In the genomic region with DNA sequence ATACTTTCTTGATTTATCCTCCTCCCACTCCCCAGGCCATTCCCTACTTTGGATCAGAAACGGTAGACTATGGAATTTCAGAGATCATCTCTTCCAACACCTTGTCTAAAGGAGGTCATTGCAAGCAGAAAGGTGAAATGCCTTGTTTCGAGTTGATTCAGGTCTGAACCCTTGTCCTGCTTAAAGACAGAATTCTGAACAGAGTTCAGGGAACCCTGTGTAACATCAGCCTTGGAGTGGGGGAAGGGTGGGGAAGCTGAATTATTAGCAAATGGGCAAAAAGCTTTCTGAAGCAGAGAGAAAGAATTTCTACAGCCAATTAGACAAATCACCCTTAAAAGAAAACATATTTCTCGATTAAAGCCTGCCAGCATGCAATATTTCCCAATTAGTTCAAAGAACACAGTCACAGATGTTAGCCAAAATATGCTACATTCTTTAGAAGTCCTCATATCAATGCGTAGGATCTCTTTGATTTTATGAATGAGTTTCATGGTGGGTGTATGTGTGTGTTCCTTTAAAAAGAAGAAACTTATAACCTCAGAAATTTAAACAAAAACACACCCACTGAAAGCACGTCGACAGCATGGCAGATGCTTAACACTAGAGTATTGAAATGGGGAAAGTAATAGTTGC, we compare ENCODE assay signal across 15 cellular contexts.
DNase-seq lines count a peak whose midpoint lies in the region; ATAC-seq and TF ChIP-seq lines count a peak whose summit lies in the region.
"Had no signal": no experiment of that assay in that cellular context is flagged by ENCODE, and none has a peak within 500 bp of the region (broad histone marks: within the 10 kb centered on the region; RNA-seq: fewer than 3 reads in every experiment).

No MANE protein-coding gene starts in this region.

- H2AK5ac ChIP-seq in IMR-90 (ENCODE audit: low read depth, low read length) = peak overlapping the region; percentile 37; the same call in 1 of the 2 replicates

- BruUV-seq in IMR-90 (replicated peaks; lab: Mats Ljungman, UMichigan) = no TSS peak

- peak overlapping the region; percentile 64; the same call in 1 of the 2 replicates for H4K5ac ChIP-seq in IMR-90 (ENCODE audit: low read depth, low read length)

- H3K4ac ChIP-seq in IMR-90 (ENCODE audit: low read depth, low read length) = peak overlapping the region; percentile 17; the same call in 1 of the 2 replicates

- peak; percentile 69 for ATAC-seq in IMR-90 (ENCODE audit: low read depth)
- no peak for ATAC-seq in HG02763 (IDR thresholded peaks at IDR 0.05; ENCODE audit: unreplicated experiment)
- ATAC-seq: lower lobe of right lung had no signal

- dilution Hi-C loops in IMR-90 (cut with HindIII; ENCODE audit: low sequenced_read_pairs, unreplicated experiment) = no loop called here

- H4K91ac ChIP-seq in IMR-90 (ENCODE audit: insufficient read depth, low read depth, low read length) = peak overlapping the region; percentile 21; the same call in 1 of the 2 replicates

- peak overlapping the region; percentile 40 for H2BK20ac ChIP-seq in IMR-90 (ENCODE audit: low read depth, low read length)

- intact Hi-C loops in IMR-90 (cut with micrococcal nuclease) = loop anchor here (10.0 kb wide), 1 partner anchor 330 kb away; no protein-coding TSS in a partner anchor

- H3K4me3 ChIP-seq in AG04449 (ENCODE audit: low read depth, low read length) = no peak overlapping the region
- no peak overlapping the region for H3K4me3 ChIP-seq in IMR-90 (ENCODE audit: insufficient read depth, low read depth, low read length)
- H3K4me3 ChIP-seq in hepatocyte = no peak overlapping the region
- H3K4me3 ChIP-seq: dorsolateral prefrontal cortex, lower lobe of right lung had no signal

- H3K4me2 ChIP-seq in IMR-90 (ENCODE audit: low read depth, low read length) = no peak overlapping the region; the same call in 1 of the 2 replicates
- H3K4me2 ChIP-seq in hepatocyte = no peak overlapping the region

- peaks cover 4% of the 10 kb centered on the region for H3K9me1 ChIP-seq in IMR-90 (ENCODE audit: insufficient read depth, low read length)

- no peaks in the 10 kb centered on the region for H3K36me3 ChIP-seq in IMR-90 (ENCODE audit: control insufficient read depth, insufficient read depth, low read length)
- no peaks in the 10 kb centered on the region for H3K36me3 ChIP-seq in hepatocyte (replicated peaks; ENCODE audit: insufficient read depth, low read depth)
- H3K36me3 ChIP-seq: lower lobe of right lung had no signal

- H2AK9ac ChIP-seq in IMR-90 (replicated peaks; ENCODE audit: low read depth, low read length, poor library complexity) = no peak overlapping the region

- H2AFZ ChIP-seq in IMR-90 (replicated peaks; ENCODE audit: low read length, poor library complexity) = no peak overlapping the region
- no peak overlapping the region for H2AFZ ChIP-seq in hepatocyte

- H3K9ac ChIP-seq in IMR-90 (ENCODE audit: low read depth, low read length) = no peak overlapping the region

- CTCF ChIA-PET in AG04449 (lab: Yijun Ruan, JAX) = no interaction called here
- CTCF ChIA-PET in IMR-90 (lab: Yijun Ruan, JAX) = no interaction called here

- TF ChIP-seq RAD21 in IMR-90 (IDR thresholded peaks at IDR 0.05; ENCODE audit: low read length) = no peak

- H2BK120ac ChIP-seq in IMR-90 (ENCODE audit: low read depth, low read length) = peak overlapping the region; percentile 11

- H3K9me3 ChIP-seq in IMR-90 (ENCODE audit: control insufficient read depth, insufficient read depth, low read length) (no peaks in the 10 kb centered on the region), hepatocyte (ENCODE audit: low read depth) (no peaks in the 10 kb centered on the region)
- H3K9me3 ChIP-seq: lower lobe of right lung had no signal

- H2BK15ac ChIP-seq in IMR-90 (ENCODE audit: low read depth, low read length) = peak overlapping the region; percentile 37; the same call in 1 of the 3 replicates

- H3K9me2 ChIP-seq in hepatocyte (replicated peaks; ENCODE audit: insufficient read depth) = no peaks in the 10 kb centered on the region

- DNase-seq in AG04449 (ENCODE audit: low read depth, low spot score) = peak; percentile 63
- peak; percentile 51 for DNase-seq in IMR-90
- peak; percentile 59 for DNase-seq in astrocyte of the hippocampus (ENCODE audit: low read depth, low spot score)
- no peak for DNase-seq in hepatocyte (ENCODE audit: low spot score)
- no peak for DNase-seq in mesenteric fat pad (ENCODE audit: low spot score)
- DNase-seq in effector CD8-positive, alpha-beta T cell (lab: John Stamatoyannopoulos, UW) = no peak
- no peak for DNase-seq in dermis blood vessel endothelial cell
- DNase-seq: activated CD8-positive, alpha-beta memory T cell treated with anti-CD3 and anti-CD28 coated beads, Interleukin-2, amount 50 U/mL, for 48 hours; activated naive CD4-positive, alpha-beta T cell treated with Interleukin-2 at 50 U/mL for 16 hours; dorsolateral prefrontal cortex; lower lobe of right lung; NCI-H1436; NCI-H446 treated with DMSO at 0.1 percent for 48 hours; nephron progenitor cell had no signal

- H3K4me1 ChIP-seq in IMR-90 (ENCODE audit: control insufficient read depth, insufficient read depth, low read length) (peaks cover 5% of the 10 kb centered on the region), hepatocyte (ENCODE audit: insufficient read depth) (peaks cover 19% of the 10 kb centered on the region)
- H3K4me1 ChIP-seq: lower lobe of right lung had no signal

- no peaks in the 10 kb centered on the region for H4K20me1 ChIP-seq in IMR-90 (ENCODE audit: insufficient read depth, low read length)
- H4K20me1 ChIP-seq in hepatocyte (ENCODE audit: insufficient read depth, poor library complexity, severe bottlenecking) = no peaks in the 10 kb centered on the region

- no CpG with 5 or more reads among the region's 6 CpGs for WGBS in IMR-90 (ENCODE audit: extremely low coverage in 2 of 2, insufficient read length in 1 of 2), 2 experiments
- WGBS in hepatocyte (ENCODE audit: low lambda C conversion rate, missing lambda C conversion rate) = 49% methylated on average over 6 of the region's 6 CpGs

- no peak for TF ChIP-seq CTCF in AG04449 (IDR thresholded peaks at IDR 0.05; ENCODE audit: insufficient read depth, low read length, missing control alignments)
- no peak for TF ChIP-seq CTCF in IMR-90 (conservative IDR thresholded peaks at IDR 0.05; ENCODE audit: low read depth, low read length)
- TF ChIP-seq CTCF in hepatocyte (IDR thresholded peaks at IDR 0.05; ENCODE audit: poor library complexity) = no peak

- no peak overlapping the region for H3K23ac ChIP-seq in IMR-90 (ENCODE audit: low read depth, low read length)

- H3K27me3 ChIP-seq in IMR-90 (ENCODE audit: control insufficient read depth, insufficient read depth, low read length) (no peaks in the 10 kb centered on the region), hepatocyte (no peaks in the 10 kb centered on the region)

- H3K56ac ChIP-seq in IMR-90 (ENCODE audit: extremely low read depth, insufficient read depth, low read length) = no peak overlapping the region

- POLR2A ChIA-PET in AG04449 (lab: Yijun Ruan, JAX) = interaction anchor here (1.2 to 1.7 kb wide), 2 partner anchors 8 to 9 kb away, joined by 3 to 7 read pairs; no protein-coding TSS in a partner anchor
- POLR2A ChIA-PET in IMR-90 (lab: Charles Lee; ENCODE audit: unreplicated experiment) = no interaction called here

- in situ Hi-C loops in IMR-90 (cut with MboI; ENCODE audit: low sequenced_read_pairs) = loop anchor here (25.0 kb wide), 2 partner anchors 328 to 1103 kb away; no protein-coding TSS in a partner anchor

- H3K79me1 ChIP-seq in IMR-90 (ENCODE audit: low read depth in 1 of 2, low read length in 2 of 2) = no peaks in the 10 kb centered on the region

- H3K14ac ChIP-seq in IMR-90 (replicated peaks; ENCODE audit: low read depth, low read length) = 0 out of 2 replicates have a peak overlapping the region, but pooled peaks have one; percentile 38

- no peak for TF ChIP-seq POLR2A in IMR-90 (IDR thresholded peaks at IDR 0.05; ENCODE audit: low read depth, low read length)

- no peak overlapping the region for H4K8ac ChIP-seq in IMR-90 (ENCODE audit: low read depth in 2 of 2, low read length in 2 of 2)

- peak overlapping the region; percentile 78; the same call in 1 of the 2 replicates for H3K18ac ChIP-seq in IMR-90 (ENCODE audit: low read depth, low read length)

- no peak overlapping the region for H3K27ac ChIP-seq in IMR-90 (ENCODE audit: insufficient read depth, low read length)
- H3K27ac ChIP-seq in hepatocyte = peak overlapping the region; percentile 59
- H3K27ac ChIP-seq: dorsolateral prefrontal cortex, lower lobe of right lung had no signal

- no peak overlapping the region for H2BK5ac ChIP-seq in IMR-90 (ENCODE audit: low read depth, low read length, poor library complexity, severe bottlenecking)

- no peaks in the 10 kb centered on the region for H3K79me2 ChIP-seq in hepatocyte

TF ChIP-seq in IMR-90, 13 proteins besides CTCF, POLR2A, EP300 and RAD21 (continues in another document):
- TF ChIP-seq MAZ (IDR thresholded peaks at IDR 0.05; ENCODE audit: borderline replicate concordance, low read depth, low read length) (no peak), CEBPB (IDR thresholded peaks at IDR 0.05; ENCODE audit: low read depth, low read length) (no peak), RFX5 (IDR thresholded peaks at IDR 0.05; ENCODE audit: low read depth, low read length) (no peak), MXI1 (IDR thresholded peaks at IDR 0.05; ENCODE audit: borderline replicate concordance, low read depth, low read length) (no peak), MAFK (IDR thresholded peaks at IDR 0.05; ENCODE audit: low read depth, low read length) (no peak), NFE2L2 (IDR thresholded peaks at IDR 0.05; ENCODE audit: low read depth, low read length) (no peak), CHD1 (IDR thresholded peaks at IDR 0.05; ENCODE audit: low read depth, low read length) (no peak), SMC3 (IDR thresholded peaks at IDR 0.05; ENCODE audit: low read depth, low read length) (no peak), FOS (IDR thresholded peaks at IDR 0.05; ENCODE audit: low read depth, low read length) (no peak), RCOR1 (IDR thresholded peaks at IDR 0.05; ENCODE audit: insufficient replicate concordance, low read length) (no peak)
- TF ChIP-seq, protein P1, sequence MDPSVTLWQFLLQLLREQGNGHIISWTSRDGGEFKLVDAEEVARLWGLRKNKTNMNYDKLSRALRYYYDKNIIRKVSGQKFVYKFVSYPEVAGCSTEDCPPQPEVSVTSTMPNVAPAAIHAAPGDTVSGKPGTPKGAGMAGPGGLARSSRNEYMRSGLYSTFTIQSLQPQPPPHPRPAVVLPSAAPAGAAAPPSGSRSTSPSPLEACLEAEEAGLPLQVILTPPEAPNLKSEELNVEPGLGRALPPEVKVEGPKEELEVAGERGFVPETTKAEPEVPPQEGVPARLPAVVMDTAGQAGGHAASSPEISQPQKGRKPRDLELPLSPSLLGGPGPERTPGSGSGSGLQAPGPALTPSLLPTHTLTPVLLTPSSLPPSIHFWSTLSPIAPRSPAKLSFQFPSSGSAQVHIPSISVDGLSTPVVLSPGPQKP (IDR thresholded peaks at IDR 0.05; ENCODE audit: borderline replicate concordance, low read depth, low read length) = no peak

Comparison
In these comparisons a context has a peak if more than half of its experiments do, and no peak if none do; other contexts are left out.
1. DNase-seq: peak in AG04449 (single experiment), IMR-90 (single experiment) and astrocyte of the hippocampus (single experiment); none in hepatocyte (single experiment), mesenteric fat pad (single experiment), effector CD8-positive, alpha-beta T cell (single experiment) and dermis blood vessel endothelial cell (single experiment).